28 cellular contexts compared by ENCODE assay signal in the genomic region with DNA sequence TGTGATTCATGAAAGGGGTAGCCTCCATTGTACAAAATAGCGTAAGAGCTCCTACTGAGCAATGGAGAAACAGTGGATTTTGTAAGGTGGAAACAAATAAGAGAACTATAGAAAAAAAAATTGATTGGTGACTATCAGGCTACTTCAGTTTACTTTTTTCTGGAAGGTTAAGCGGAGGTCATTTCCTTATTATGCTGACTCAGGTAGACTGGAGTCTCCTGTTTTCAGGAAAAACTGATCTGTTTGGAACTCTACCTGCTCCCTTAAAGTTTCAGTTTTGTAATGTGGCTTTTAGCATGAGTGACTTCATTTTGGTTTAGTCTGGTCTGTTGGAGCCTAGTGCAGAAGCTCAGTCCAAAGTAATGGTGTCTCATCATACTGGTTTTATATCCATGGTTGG. TPM values are rescaled to one million over a fixed set of nuclear protein-coding genes. Genes with fewer than 3 reads are reported as not detected.
DNase-seq lines count a peak whose midpoint lies in the region; ATAC-seq, FAIRE-seq and TF ChIP-seq lines count a peak whose summit lies in the region.
"Had no signal": no experiment of that assay in that cellular context is flagged by ENCODE, and none has a peak within 500 bp of the region (broad histone marks: within the 10 kb centered on the region; RNA-seq: fewer than 3 reads in every experiment).

No MANE protein-coding gene starts in this region.

- peaks cover 16% of the 10 kb centered on the region for H3K79me2 ChIP-seq in Loucy (ENCODE audit: insufficient read depth, low read length)
- peaks cover 0 to 57% of the 10 kb centered on the region in 2 experiments; a peak in 3 of 4 replicates for H3K79me2 ChIP-seq in H1 (ENCODE audit: control insufficient read depth in 1 of 2, insufficient read depth in 2 of 2, low read length in 2 of 2)

- intact Hi-C loops in mucosa of descending colon (cut with DNase I, micrococcal nuclease), result no loop called here

- FAIRE-seq in H1 (lab: Jason Lieb, UNC), result no peak
- FAIRE-seq: GM12891, HTR-8/SVneo had no signal

- no peak overlapping the region for H2BK5ac ChIP-seq in H1 (ENCODE audit: low read depth, low read length)

- H3K36me3 ChIP-seq in HUES48 (ENCODE audit: control insufficient read depth, insufficient read depth, low read length) (peaks cover 12% of the 10 kb centered on the region), Loucy (ENCODE audit: insufficient read depth, low read length) (0 out of 2 replicates have a peak, but pooled peaks cover 3% of the 10 kb centered on the region), H1 (ENCODE audit: control insufficient read depth in 2 of 4, insufficient read depth in 4 of 4, low read length in 3 of 4) (peaks cover 0 to 7% (median 0%) of the 10 kb centered on the region in 4 experiments; a peak in 5 of 8 replicates), mucosa of descending colon (ENCODE audit: low read depth) (no peaks in the 10 kb centered on the region)
- H3K36me3 ChIP-seq: MG63 had no signal

- H3K4me3 ChIP-seq in HUES48 (ENCODE audit: low read depth, low read length) (peak overlapping the region; percentile 38), Loucy (ENCODE audit: low read length, poor library complexity, severe bottlenecking) (peak overlapping the region; percentile 2), H1 (ENCODE audit: extremely low read depth in 1 of 4, insufficient read depth in 2 of 4, low read depth in 3 of 4, low read length in 4 of 4) (peak overlapping the region in 1 of 4 experiments; percentile 31; a peak in 1 of 8 replicates), mucosa of descending colon (no peak overlapping the region)
- H3K4me3 ChIP-seq: HAP-1, MG63 had no signal

- H3K56ac ChIP-seq in H1 (replicated peaks; ENCODE audit: insufficient read length, low read depth, low read length), result no peak overlapping the region

- TF ChIP-seq CTCF in Loucy (conservative IDR thresholded peaks at IDR 0.05; ENCODE audit: low read length) (no peak), H1 (IDR thresholded peaks at IDR 0.05; ENCODE audit: control extremely low read depth in 1 of 3, insufficient read depth in 1 of 3, low read depth in 1 of 3, low read length in 3 of 3) (no peak), neural crest cell (conservative IDR thresholded peaks at IDR 0.05) (no peak), mucosa of descending colon (IDR thresholded peaks at IDR 0.05) (no peak)

- H3K4me1 ChIP-seq in HUES48 (ENCODE audit: control insufficient read depth, insufficient read depth, low read length), result peaks cover 25% of the 10 kb centered on the region
- H3K4me1 ChIP-seq in Loucy (ENCODE audit: insufficient read depth, low read length, poor library complexity, severe bottlenecking), result peaks cover 22% of the 10 kb centered on the region
- peaks cover 0 to 9% (median under 1%) of the 10 kb centered on the region in 4 experiments; a peak in 2 of 7 replicates for H3K4me1 ChIP-seq in H1 (replicated peaks in 1 of 4; ENCODE audit: control insufficient read depth in 3 of 4, insufficient read depth in 4 of 4, low read length in 3 of 4)
- H3K4me1 ChIP-seq in mucosa of descending colon (ENCODE audit: low read depth), result peaks cover 13% of the 10 kb centered on the region
- H3K4me1 ChIP-seq: BE2C, HAP-1 had no signal

- H3K27ac Mint-ChIP-seq in neural crest cell (ENCODE audit: unreplicated experiment), result no peak overlapping the region
- H3K27ac Mint-ChIP-seq: CD14-positive monocyte, HFFc6 had no signal

- H3F3A ChIP-seq in Loucy (ENCODE audit: low read depth), result no peaks in the 10 kb centered on the region

- H3K4me1 Mint-ChIP-seq in neural crest cell, result peaks cover 31% of the 10 kb centered on the region

- peaks cover 2% of the 10 kb centered on the region for H3K23me2 ChIP-seq in H1 (ENCODE audit: low read depth, low read length)

- no peak overlapping the region for H2AK5ac ChIP-seq in H1 (ENCODE audit: low read depth, low read length)

- peak overlapping the region; percentile 62 for H3K4me3 Mint-ChIP-seq in neural crest cell
- H3K4me3 Mint-ChIP-seq: CD14-positive monocyte; CD8-positive, alpha-beta memory T cell; HFFc6 had no signal

- H3K4ac ChIP-seq in H1 (replicated peaks; ENCODE audit: insufficient read length, low read depth, low read length), result no peak overlapping the region

- 52% methylated on average over 2 of the region's 2 CpGs; no CpG with 5 or more reads in 1 of the 2 experiments for WGBS in H1 (ENCODE audit: extremely low coverage in 1 of 2, insufficient coverage in 1 of 2, insufficient read length in 1 of 2, insufficient replicate concordance in 2 of 2, low coverage in 1 of 2, low lambda C conversion rate in 2 of 2, missing lambda C conversion rate in 1 of 2), 2 experiments

- CTCF ChIA-PET in H1 (lab: Charles Lee; ENCODE audit: partially characterized antibody), result no interaction called here

- H3K23ac ChIP-seq in H1 (ENCODE audit: insufficient read length), result no peak overlapping the region

- H3K4me2 ChIP-seq in Loucy (ENCODE audit: low read depth, low read length, poor library complexity, severe bottlenecking), result peak overlapping the region; percentile 43
- H3K4me2 ChIP-seq in H1 (ENCODE audit: insufficient read depth in 1 of 2, low read depth in 2 of 2, low read length in 2 of 2), result peak overlapping the region; percentile 49 to 50; a peak in 3 of 4 replicates

- H4K20me1 ChIP-seq in Loucy (ENCODE audit: insufficient read depth, low read length, poor library complexity, severe bottlenecking) (peaks cover 12% of the 10 kb centered on the region), H1 (replicated peaks in 1 of 2; ENCODE audit: control insufficient read depth in 1 of 2, insufficient read depth in 2 of 2, low read length in 2 of 2) (peaks cover 0 to 2% of the 10 kb centered on the region in 2 experiments)

- no peak for TF ChIP-seq EP300 in H1 (IDR thresholded peaks at IDR 0.05; ENCODE audit: borderline replicate concordance in 1 of 2, low read depth in 2 of 2, low read length in 2 of 2)

- H3K9me3 ChIP-seq in HUES48 (ENCODE audit: control insufficient read depth, insufficient read depth, low read length) (no peaks in the 10 kb centered on the region), Loucy (ENCODE audit: insufficient read depth, low read depth, low read length) (no peaks in the 10 kb centered on the region), H1 (ENCODE audit: insufficient read depth in 2 of 2, low read depth in 1 of 2, low read length in 1 of 2) (no peaks in the 10 kb centered on the region), mucosa of descending colon (no peaks in the 10 kb centered on the region)
- H3K9me3 ChIP-seq: BE2C, HAP-1 had no signal

- H3K18ac ChIP-seq in H1 (ENCODE audit: extremely low read depth, low read length), result no peak overlapping the region

- no peak for TF ChIP-seq RAD21 in H1 (IDR thresholded peaks at IDR 0.05 in 1 of 2, conservative IDR thresholded peaks at IDR 0.05 in 1 of 2; ENCODE audit: low read depth in 2 of 2, low read length in 2 of 2)

- peaks cover 42% of the 10 kb centered on the region for H3K36me3 Mint-ChIP-seq in neural crest cell (ENCODE audit: low read depth)

- POLR2A ChIA-PET in H1 (lab: Charles Lee; ENCODE audit: partially characterized antibody), result interaction anchor here (1.6 kb wide), 2 partner anchors 10 to 20 kb away, joined by 3 to 4 read pairs; no protein-coding TSS in a partner anchor

- no peaks in the 10 kb centered on the region for H3K27me3 Mint-ChIP-seq in neural crest cell (ENCODE audit: low read depth)
- H3K27me3 Mint-ChIP-seq: CD8-positive, alpha-beta memory T cell had no signal

- DNase-seq in H1 (ENCODE audit: low read depth in 1 of 2, low spot score in 2 of 2) (no peak), neural crest cell (ENCODE audit: low read depth, low spot score) (no peak), AG08396 (ENCODE audit: low spot score) (no peak), mucosa of descending colon (no peak), NCI-H524 treated with DMSO at 0.1 percent for 48 hours (lab: John Stamatoyannopoulos, UW) (no peak)
- DNase-seq: BE2C; CD8-positive, alpha-beta memory T cell; DMS 273 treated with DMSO at 0.1 percent for 48 hours; DMS79 treated with DMSO at 0.1 percent for 48 hours; GF-D8; HFFc6; MG63; NCI-H1105 treated with DMSO at 0.1 percent for 48 hours; NCI-H146; NCI-H1930; NCI-H2107; NCI-H524; NCI-H774; PC-3; SHP77 treated with DMSO at 0.1 percent for 48 hours had no signal

- peaks cover 8% of the 10 kb centered on the region for H3K9me3 Mint-ChIP-seq in neural crest cell

- H3K27ac ChIP-seq in HUES48 (ENCODE audit: low read depth, low read length) (peak overlapping the region; percentile 43), H1 (ENCODE audit: low read depth, low read length) (no peak overlapping the region)
- H3K27ac ChIP-seq: RWPE1 had no signal

- no peak overlapping the region for H3K14ac ChIP-seq in H1 (ENCODE audit: insufficient read length)

- H2AFZ ChIP-seq in Loucy (ENCODE audit: low read length), result no peak overlapping the region
- H2AFZ ChIP-seq in H1 (ENCODE audit: low read length), result no peak overlapping the region

- no peak overlapping the region for H2BK12ac ChIP-seq in H1 (ENCODE audit: low read depth, low read length)

- ATAC-seq in mucosa of descending colon (no peak), GM21367 (IDR thresholded peaks at IDR 0.05; ENCODE audit: unreplicated experiment) (no peak)
- ATAC-seq: PC-3 had no signal

- H3K9me2 ChIP-seq in Loucy (replicated peaks; ENCODE audit: low read depth, low read length), result no peaks in the 10 kb centered on the region

- no peak overlapping the region for H2BK120ac ChIP-seq in H1 (replicated peaks; ENCODE audit: low read depth, low read length)

- H2BK15ac ChIP-seq in H1 (ENCODE audit: low read length), result no peak overlapping the region

- peaks cover 7% of the 10 kb centered on the region for H3K79me1 ChIP-seq in H1 (ENCODE audit: low read depth, low read length)

- no peak for TF ChIP-seq POLR2A in H1 (IDR thresholded peaks at IDR 0.05; ENCODE audit: control extremely low read depth in 1 of 2, low read depth in 2 of 2, low read length in 2 of 2)

- H3K9ac ChIP-seq in HUES48 (ENCODE audit: low read depth, low read length) (peak overlapping the region; percentile 7; the same call in 1 of the 2 replicates), Loucy (ENCODE audit: low read depth, low read length, poor library complexity, severe bottlenecking) (no peak overlapping the region), H1 (replicated peaks in 1 of 4; ENCODE audit: extremely low read depth in 1 of 4, low read depth in 3 of 4, low read length in 3 of 4) (no peak overlapping the region)

- H3K27me3 ChIP-seq in HUES48 (ENCODE audit: control insufficient read depth, insufficient read depth, low read length) (no peaks in the 10 kb centered on the region), Loucy (ENCODE audit: insufficient read depth, low read length, poor library complexity, severe bottlenecking) (no peaks in the 10 kb centered on the region), H1 (replicated peaks in 1 of 4; ENCODE audit: control insufficient read depth in 3 of 4, extremely low read depth in 1 of 4, insufficient read depth in 3 of 4, low read length in 3 of 4) (no peaks in the 10 kb centered on the region)
- H3K27me3 ChIP-seq: BE2C had no signal

- H2BK20ac ChIP-seq in H1 (ENCODE audit: low read length), result no peak overlapping the region

- no peak overlapping the region for H4K8ac ChIP-seq in H1 (ENCODE audit: extremely low read depth, insufficient read depth, low read length)

- H4K91ac ChIP-seq in H1 (replicated peaks; ENCODE audit: insufficient read length, low read length), result no peak overlapping the region

- H4K5ac ChIP-seq in H1 (ENCODE audit: insufficient read length, low read depth, low read length), result no peak overlapping the region

RNA-seq across cellular contexts. Expression of gene ZNF607, which starts 3.4 kb away (rescaled TPM):
- total RNA-seq in H1 (2021; fragmentation: NEBNext Ultra II Directional; extraction: Animal tissue kit (Norgen Biotek cat#: 25700)), result 15.9 and 17.4 TPM in 2 replicates
- 5.9 and 6.7 TPM in 2 replicates for polyA plus RNA-seq in H1 (2011; rRNA removed)
- 6.7 TPM for polyA plus RNA-seq in H1 (2011; cell fraction: cytosol; rRNA removed)
- polyA plus RNA-seq in H1 (2011; cell fraction: nucleus; rRNA removed), result 7.9 TPM
- polyA plus RNA-seq in H1 (2012, experiment 1 of 2), result 8.5 to 11.0 TPM (median 9.3 TPM) in 4 replicates
- 1.4 TPM for polyA plus RNA-seq in H1 (2012, experiment 2 of 2)
- 4.8 TPM for polyA plus RNA-seq in H1 (2013, experiment 1 of 2)
- 4.9 TPM for polyA plus RNA-seq in H1 (2013, experiment 2 of 2)
- polyA minus RNA-seq in H1 (2011; rRNA and poly(A)+ RNA removed), result 17.5 and 17.9 TPM in 2 replicates
- 8.5 TPM for polyA minus RNA-seq in H1 (2011; cell fraction: cytosol; rRNA and poly(A)+ RNA removed)
- polyA minus RNA-seq in H1 (2011; cell fraction: nucleus; rRNA and poly(A)+ RNA removed), result 7.1 TPM
- total RNA-seq in neural crest cell (18.9 and 21.2 TPM in 2 replicates), mucosa of descending colon (10 to 100 TPM in 1 of 3 donors, 1 to 10 TPM in 2; 6.2 to 12.8 (median 6.8) TPM)
